In the genomic region with DNA sequence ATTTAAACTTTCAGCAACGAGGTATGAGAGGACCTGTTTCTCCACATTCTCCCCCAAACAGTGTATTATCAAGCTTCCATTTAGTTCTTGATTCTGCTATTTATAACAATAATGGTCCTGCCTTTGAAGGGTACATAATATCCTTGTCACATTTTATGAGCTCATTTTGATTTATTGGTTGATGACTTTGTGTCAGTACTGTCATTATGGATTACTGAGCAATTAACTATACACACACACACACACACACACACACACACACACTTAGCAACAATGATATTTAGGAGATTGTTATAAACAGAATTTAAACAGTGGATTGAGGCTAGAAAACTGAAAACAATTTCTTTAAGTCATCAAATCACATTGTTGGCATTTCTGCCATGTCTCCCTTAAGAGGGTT, we compare ENCODE assay signal across 1 cellular context.
TF ChIP-seq lines count a peak whose summit lies in the region.

No MANE protein-coding gene starts in this region.

TF ChIP-seq in HEK293, 187 proteins besides CTCF, POLR2A, EP300 and RAD21 (continued from another document):
- TF ChIP-seq, protein P1, sequence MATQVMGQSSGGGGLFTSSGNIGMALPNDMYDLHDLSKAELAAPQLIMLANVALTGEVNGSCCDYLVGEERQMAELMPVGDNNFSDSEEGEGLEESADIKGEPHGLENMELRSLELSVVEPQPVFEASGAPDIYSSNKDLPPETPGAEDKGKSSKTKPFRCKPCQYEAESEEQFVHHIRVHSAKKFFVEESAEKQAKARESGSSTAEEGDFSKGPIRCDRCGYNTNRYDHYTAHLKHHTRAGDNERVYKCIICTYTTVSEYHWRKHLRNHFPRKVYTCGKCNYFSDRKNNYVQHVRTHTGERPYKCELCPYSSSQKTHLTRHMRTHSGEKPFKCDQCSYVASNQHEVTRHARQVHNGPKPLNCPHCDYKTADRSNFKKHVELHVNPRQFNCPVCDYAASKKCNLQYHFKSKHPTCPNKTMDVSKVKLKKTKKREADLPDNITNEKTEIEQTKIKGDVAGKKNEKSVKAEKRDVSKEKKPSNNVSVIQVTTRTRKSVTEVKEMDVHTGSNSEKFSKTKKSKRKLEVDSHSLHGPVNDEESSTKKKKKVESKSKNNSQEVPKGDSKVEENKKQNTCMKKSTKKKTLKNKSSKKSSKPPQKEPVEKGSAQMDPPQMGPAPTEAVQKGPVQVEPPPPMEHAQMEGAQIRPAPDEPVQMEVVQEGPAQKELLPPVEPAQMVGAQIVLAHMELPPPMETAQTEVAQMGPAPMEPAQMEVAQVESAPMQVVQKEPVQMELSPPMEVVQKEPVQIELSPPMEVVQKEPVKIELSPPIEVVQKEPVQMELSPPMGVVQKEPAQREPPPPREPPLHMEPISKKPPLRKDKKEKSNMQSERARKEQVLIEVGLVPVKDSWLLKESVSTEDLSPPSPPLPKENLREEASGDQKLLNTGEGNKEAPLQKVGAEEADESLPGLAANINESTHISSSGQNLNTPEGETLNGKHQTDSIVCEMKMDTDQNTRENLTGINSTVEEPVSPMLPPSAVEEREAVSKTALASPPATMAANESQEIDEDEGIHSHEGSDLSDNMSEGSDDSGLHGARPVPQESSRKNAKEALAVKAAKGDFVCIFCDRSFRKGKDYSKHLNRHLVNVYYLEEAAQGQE (tag by site-specific recombination; IDR thresholded peaks at IDR 0.05) = no peak
- TF ChIP-seq KLF16 (tag by site-specific recombination; IDR thresholded peaks at IDR 0.05) = 0 out of 2 replicates have a peak, but pooled peaks have one; percentile 50
- TF ChIP-seq HOXA7 (CRISPR knock-in tag; IDR thresholded peaks at IDR 0.05; ENCODE audit: borderline replicate concordance) = no peak
- no peak for TF ChIP-seq ZSCAN16 (tag by site-specific recombination; IDR thresholded peaks at IDR 0.05)
- TF ChIP-seq ZNF626 (tag by site-specific recombination; IDR thresholded peaks at IDR 0.05) = no peak
- no peak for TF ChIP-seq MYNN (tag by site-specific recombination; IDR thresholded peaks at IDR 0.05; ENCODE audit: borderline replicate concordance)
- peak; percentile 69; the same call in 1 of the 2 replicates for TF ChIP-seq ZNF24 (tag by site-specific recombination; IDR thresholded peaks at IDR 0.05)
- TF ChIP-seq ZNF2 (tag by site-specific recombination; IDR thresholded peaks at IDR 0.05) = no peak
- no peak for TF ChIP-seq IKZF3 (tag by site-specific recombination; IDR thresholded peaks at IDR 0.05)
- TF ChIP-seq, protein P2, sequence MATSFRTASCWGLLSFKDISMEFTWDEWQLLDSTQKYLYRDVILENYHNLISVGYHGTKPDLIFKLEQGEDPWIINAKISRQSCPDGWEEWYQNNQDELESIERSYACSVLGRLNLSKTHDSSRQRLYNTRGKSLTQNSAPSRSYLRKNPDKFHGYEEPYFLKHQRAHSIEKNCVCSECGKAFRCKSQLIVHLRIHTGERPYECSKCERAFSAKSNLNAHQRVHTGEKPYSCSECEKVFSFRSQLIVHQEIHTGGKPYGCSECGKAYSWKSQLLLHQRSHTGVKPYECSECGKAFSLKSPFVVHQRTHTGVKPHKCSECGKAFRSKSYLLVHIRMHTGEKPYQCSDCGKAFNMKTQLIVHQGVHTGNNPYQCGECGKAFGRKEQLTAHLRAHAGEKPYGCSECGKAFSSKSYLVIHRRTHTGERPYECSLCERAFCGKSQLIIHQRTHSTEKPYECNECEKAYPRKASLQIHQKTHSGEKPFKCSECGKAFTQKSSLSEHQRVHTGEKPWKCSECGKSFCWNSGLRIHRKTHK (tag by site-specific recombination; IDR thresholded peaks at IDR 0.05) = peak; percentile 52; the same call in 1 of the 2 replicates
- 0 out of 2 replicates have a peak, but pooled peaks have one; percentile 20 for TF ChIP-seq ZNF561 (tag by site-specific recombination; IDR thresholded peaks at IDR 0.05; ENCODE audit: borderline replicate concordance)
- no peak for TF ChIP-seq ZNF530 (tag by site-specific recombination; IDR thresholded peaks at IDR 0.05; ENCODE audit: low read depth)
- TF ChIP-seq ZNF555 (tag by site-specific recombination; conservative IDR thresholded peaks at IDR 0.05) = no peak
- TF ChIP-seq ZNF169 (tag by site-specific recombination; IDR thresholded peaks at IDR 0.05) = peak; percentile 80
- TF ChIP-seq ZXDB (tag by site-specific recombination; IDR thresholded peaks at IDR 0.05) = no peak
- TF ChIP-seq ZNF677 (tag by site-specific recombination; IDR thresholded peaks at IDR 0.05) = no peak
- no peak for TF ChIP-seq ZFP69B (tag by site-specific recombination; IDR thresholded peaks at IDR 0.05)
- TF ChIP-seq, protein P3, sequence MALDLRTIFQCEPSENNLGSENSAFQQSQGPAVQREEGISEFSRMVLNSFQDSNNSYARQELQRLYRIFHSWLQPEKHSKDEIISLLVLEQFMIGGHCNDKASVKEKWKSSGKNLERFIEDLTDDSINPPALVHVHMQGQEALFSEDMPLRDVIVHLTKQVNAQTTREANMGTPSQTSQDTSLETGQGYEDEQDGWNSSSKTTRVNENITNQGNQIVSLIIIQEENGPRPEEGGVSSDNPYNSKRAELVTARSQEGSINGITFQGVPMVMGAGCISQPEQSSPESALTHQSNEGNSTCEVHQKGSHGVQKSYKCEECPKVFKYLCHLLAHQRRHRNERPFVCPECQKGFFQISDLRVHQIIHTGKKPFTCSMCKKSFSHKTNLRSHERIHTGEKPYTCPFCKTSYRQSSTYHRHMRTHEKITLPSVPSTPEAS (tag by site-specific recombination; IDR thresholded peaks at IDR 0.05) = peak; percentile 88
- TF ChIP-seq, protein P4, sequence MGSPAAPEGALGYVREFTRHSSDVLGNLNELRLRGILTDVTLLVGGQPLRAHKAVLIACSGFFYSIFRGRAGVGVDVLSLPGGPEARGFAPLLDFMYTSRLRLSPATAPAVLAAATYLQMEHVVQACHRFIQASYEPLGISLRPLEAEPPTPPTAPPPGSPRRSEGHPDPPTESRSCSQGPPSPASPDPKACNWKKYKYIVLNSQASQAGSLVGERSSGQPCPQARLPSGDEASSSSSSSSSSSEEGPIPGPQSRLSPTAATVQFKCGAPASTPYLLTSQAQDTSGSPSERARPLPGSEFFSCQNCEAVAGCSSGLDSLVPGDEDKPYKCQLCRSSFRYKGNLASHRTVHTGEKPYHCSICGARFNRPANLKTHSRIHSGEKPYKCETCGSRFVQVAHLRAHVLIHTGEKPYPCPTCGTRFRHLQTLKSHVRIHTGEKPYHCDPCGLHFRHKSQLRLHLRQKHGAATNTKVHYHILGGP (tag by site-specific recombination; IDR thresholded peaks at IDR 0.05) = peak; percentile 89
- TF ChIP-seq ZNF830 (tag by site-specific recombination; IDR thresholded peaks at IDR 0.05; ENCODE audit: low read depth) = no peak
- TF ChIP-seq ZNF658 (tag by site-specific recombination; IDR thresholded peaks at IDR 0.05) = peak; percentile 87
- no peak for TF ChIP-seq ZNF837 (tag by site-specific recombination; IDR thresholded peaks at IDR 0.05)
- TF ChIP-seq, protein P5, sequence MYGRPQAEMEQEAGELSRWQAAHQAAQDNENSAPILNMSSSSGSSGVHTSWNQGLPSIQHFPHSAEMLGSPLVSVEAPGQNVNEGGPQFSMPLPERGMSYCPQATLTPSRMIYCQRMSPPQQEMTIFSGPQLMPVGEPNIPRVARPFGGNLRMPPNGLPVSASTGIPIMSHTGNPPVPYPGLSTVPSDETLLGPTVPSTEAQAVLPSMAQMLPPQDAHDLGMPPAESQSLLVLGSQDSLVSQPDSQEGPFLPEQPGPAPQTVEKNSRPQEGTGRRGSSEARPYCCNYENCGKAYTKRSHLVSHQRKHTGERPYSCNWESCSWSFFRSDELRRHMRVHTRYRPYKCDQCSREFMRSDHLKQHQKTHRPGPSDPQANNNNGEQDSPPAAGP (tag by site-specific recombination; IDR thresholded peaks at IDR 0.05) = no peak
- TF ChIP-seq, protein P6, sequence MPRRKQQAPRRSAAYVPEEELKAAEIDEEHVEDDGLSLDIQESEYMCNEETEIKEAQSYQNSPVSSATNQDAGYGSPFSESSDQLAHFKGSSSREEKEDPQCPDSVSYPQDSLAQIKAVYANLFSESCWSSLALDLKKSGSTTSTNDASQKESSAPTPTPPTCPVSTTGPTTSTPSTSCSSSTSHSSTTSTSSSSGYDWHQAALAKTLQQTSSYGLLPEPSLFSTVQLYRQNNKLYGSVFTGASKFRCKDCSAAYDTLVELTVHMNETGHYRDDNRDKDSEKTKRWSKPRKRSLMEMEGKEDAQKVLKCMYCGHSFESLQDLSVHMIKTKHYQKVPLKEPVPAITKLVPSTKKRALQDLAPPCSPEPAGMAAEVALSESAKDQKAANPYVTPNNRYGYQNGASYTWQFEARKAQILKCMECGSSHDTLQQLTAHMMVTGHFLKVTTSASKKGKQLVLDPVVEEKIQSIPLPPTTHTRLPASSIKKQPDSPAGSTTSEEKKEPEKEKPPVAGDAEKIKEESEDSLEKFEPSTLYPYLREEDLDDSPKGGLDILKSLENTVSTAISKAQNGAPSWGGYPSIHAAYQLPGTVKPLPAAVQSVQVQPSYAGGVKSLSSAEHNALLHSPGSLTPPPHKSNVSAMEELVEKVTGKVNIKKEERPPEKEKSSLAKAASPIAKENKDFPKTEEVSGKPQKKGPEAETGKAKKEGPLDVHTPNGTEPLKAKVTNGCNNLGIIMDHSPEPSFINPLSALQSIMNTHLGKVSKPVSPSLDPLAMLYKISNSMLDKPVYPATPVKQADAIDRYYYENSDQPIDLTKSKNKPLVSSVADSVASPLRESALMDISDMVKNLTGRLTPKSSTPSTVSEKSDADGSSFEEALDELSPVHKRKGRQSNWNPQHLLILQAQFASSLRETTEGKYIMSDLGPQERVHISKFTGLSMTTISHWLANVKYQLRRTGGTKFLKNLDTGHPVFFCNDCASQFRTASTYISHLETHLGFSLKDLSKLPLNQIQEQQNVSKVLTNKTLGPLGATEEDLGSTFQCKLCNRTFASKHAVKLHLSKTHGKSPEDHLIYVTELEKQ (tag by site-specific recombination; IDR thresholded peaks at IDR 0.05; ENCODE audit: borderline replicate concordance) = peak; percentile 70
- TF ChIP-seq ZNF843 (tag by site-specific recombination; IDR thresholded peaks at IDR 0.05) = peak; percentile 79
- no peak for TF ChIP-seq ZNF548 (tag by site-specific recombination; IDR thresholded peaks at IDR 0.05)
- TF ChIP-seq GLI2 (tag by site-specific recombination; IDR thresholded peaks at IDR 0.05; ENCODE audit: borderline replicate concordance, low read depth) = peak; percentile 35; the same call in 1 of the 2 replicates
- TF ChIP-seq ZNF747 (tag by site-specific recombination; IDR thresholded peaks at IDR 0.05) = 0 out of 2 replicates have a peak, but pooled peaks have one; percentile 59
- TF ChIP-seq ZNF777 (tag by site-specific recombination; IDR thresholded peaks at IDR 0.05; ENCODE audit: borderline replicate concordance) = no peak
- TF ChIP-seq ZNF211 (tag by site-specific recombination; IDR thresholded peaks at IDR 0.05; ENCODE audit: low read depth) = no peak
- TF ChIP-seq, protein P7, sequence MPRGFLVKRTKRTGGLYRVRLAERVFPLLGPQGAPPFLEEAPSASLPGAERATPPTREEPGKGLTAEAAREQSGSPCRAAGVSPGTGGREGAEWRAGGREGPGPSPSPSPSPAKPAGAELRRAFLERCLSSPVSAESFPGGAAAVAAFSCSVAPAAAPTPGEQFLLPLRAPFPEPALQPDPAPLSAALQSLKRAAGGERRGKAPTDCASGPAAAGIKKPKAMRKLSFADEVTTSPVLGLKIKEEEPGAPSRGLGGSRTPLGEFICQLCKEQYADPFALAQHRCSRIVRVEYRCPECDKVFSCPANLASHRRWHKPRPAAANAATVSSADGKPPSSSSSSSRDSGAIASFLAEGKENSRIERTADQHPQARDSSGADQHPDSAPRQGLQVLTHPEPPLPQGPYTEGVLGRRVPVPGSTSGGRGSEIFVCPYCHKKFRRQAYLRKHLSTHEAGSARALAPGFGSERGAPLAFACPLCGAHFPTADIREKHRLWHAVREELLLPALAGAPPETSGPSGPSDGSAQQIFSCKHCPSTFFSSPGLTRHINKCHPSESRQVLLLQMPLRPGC (tag by site-specific recombination; IDR thresholded peaks at IDR 0.05) = peak; percentile 20; the same call in 1 of the 2 replicates
- no peak for TF ChIP-seq ZNF610 (tag by site-specific recombination; IDR thresholded peaks at IDR 0.05; ENCODE audit: borderline replicate concordance)
- no peak for TF ChIP-seq ZNF175 (tag by site-specific recombination; IDR thresholded peaks at IDR 0.05)
- no peak for TF ChIP-seq ZNF670 (tag by site-specific recombination; IDR thresholded peaks at IDR 0.05; ENCODE audit: low read depth)
- no peak for TF ChIP-seq ZNF660 (tag by site-specific recombination; IDR thresholded peaks at IDR 0.05)
- no peak for TF ChIP-seq ZNF350 (tag by site-specific recombination; IDR thresholded peaks at IDR 0.05)
- TF ChIP-seq, protein P8, sequence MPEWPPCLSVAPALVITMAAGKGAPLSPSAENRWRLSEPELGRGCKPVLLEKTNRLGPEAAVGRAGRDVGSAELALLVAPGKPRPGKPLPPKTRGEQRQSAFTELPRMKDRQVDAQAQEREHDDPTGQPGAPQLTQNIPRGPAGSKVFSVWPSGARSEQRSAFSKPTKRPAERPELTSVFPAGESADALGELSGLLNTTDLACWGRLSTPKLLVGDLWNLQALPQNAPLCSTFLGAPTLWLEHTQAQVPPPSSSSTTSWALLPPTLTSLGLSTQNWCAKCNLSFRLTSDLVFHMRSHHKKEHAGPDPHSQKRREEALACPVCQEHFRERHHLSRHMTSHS (tag by site-specific recombination; IDR thresholded peaks at IDR 0.05) = peak; percentile 77; the same call in 1 of the 2 replicates
- TF ChIP-seq ZEB2 (tag by site-specific recombination; IDR thresholded peaks at IDR 0.05) = peak; percentile 77
- TF ChIP-seq SP3 (tag by site-specific recombination; IDR thresholded peaks at IDR 0.05) = no peak
- TF ChIP-seq ZBTB8A (tag by site-specific recombination; IDR thresholded peaks at IDR 0.05) = 0 out of 2 replicates have a peak, but pooled peaks have one; percentile 25
- no peak for TF ChIP-seq WT1 (tag by site-specific recombination; IDR thresholded peaks at IDR 0.05)
